In genomic region chr2:197414515-197414914, GRCh38 we compare ENCODE assay signal across 22 cellular contexts. TPM values are rescaled to one million over a fixed set of nuclear protein-coding genes. Genes with fewer than 3 reads are reported as not detected.
DNase-seq lines count a peak whose midpoint lies in the region; ATAC-seq, FAIRE-seq and TF ChIP-seq lines count a peak whose summit lies in the region.
"Had no signal": no experiment of that assay in that cellular context is flagged by ENCODE, and none has a peak within 500 bp of the region (broad histone marks: within the 10 kb centered on the region; RNA-seq: fewer than 3 reads in every experiment).

No MANE protein-coding gene starts in this region.

- H3K27me3 Mint-ChIP-seq in CD4-positive, CD25-positive, alpha-beta regulatory T cell = no peaks in the 10 kb centered on the region
- H3K27me3 Mint-ChIP-seq in activated T-helper 17 cell treated with anti-CD3 and anti-CD28 coated beads, Interleukin-2, amount 50 U/mL, for 72 hours = no peaks in the 10 kb centered on the region
- H3K27me3 Mint-ChIP-seq in T-cell = no peaks in the 10 kb centered on the region

- H3K4me3 ChIP-seq in CD4-positive, CD25-positive, alpha-beta regulatory T cell (ENCODE audit: low read depth, low read length) = no peak overlapping the region
- H3K4me3 ChIP-seq in HepG2 (replicated peaks in 1 of 3; ENCODE audit: insufficient read depth in 1 of 3, low read depth in 2 of 3, low read length in 3 of 3) = no peak overlapping the region

- H3K79me2 ChIP-seq in HepG2 (ENCODE audit: insufficient read depth, low read length) = peaks cover 34% of the 10 kb centered on the region

- no peak for TF ChIP-seq RAD21 in HepG2 (CRISPR knock-in tag; IDR thresholded peaks at IDR 0.05)

- no peak for TF ChIP-seq POLR2A in HepG2 (IDR thresholded peaks at IDR 0.05; ENCODE audit: insufficient read depth in 1 of 2, low read depth in 2 of 2, low read length in 2 of 2)

- no peak for ATAC-seq in CD4-positive, CD25-positive, alpha-beta regulatory T cell (ENCODE audit: low read depth in 2 of 2)
- no peak for ATAC-seq in activated T-helper 17 cell treated with anti-CD3 and anti-CD28 coated beads, Interleukin-2, amount 50 U/mL, for 72 hours (replicated peaks)
- ATAC-seq in HepG2 (peak; percentile 42), T-cell (replicated peaks in 1 of 4) (no peak)
- ATAC-seq: Right ventricle myocardium inferior had no signal

- intact Hi-C loops in HepG2 (cut with micrococcal nuclease; ENCODE audit: unreplicated experiment) (no loop called here), head of caudate nucleus (cut with DNase I) (no loop called here)

- no peak for FAIRE-seq in HepG2 (lab: Jason Lieb, UNC)
- FAIRE-seq: G401.6, HTR-8/SVneo, RCC 7860 had no signal

- BruUV-seq in HepG2 (replicated peaks; lab: Mats Ljungman, UMichigan) = no TSS peak

- H3K4me2 ChIP-seq in HepG2 (ENCODE audit: low read depth, low read length) = no peak overlapping the region

- no peak overlapping the region for H3K27ac ChIP-seq in CD4-positive, CD25-positive, alpha-beta regulatory T cell (ENCODE audit: insufficient read depth, low read length, poor library complexity, severe bottlenecking)
- H3K27ac ChIP-seq in HepG2 (ENCODE audit: extremely low read length, insufficient read depth, low read length) = no peak overlapping the region
- H3K27ac ChIP-seq: 22Rv1 had no signal

- peaks cover 17% of the 10 kb centered on the region; the same call in 1 of the 2 replicates for H4K20me1 ChIP-seq in HepG2 (ENCODE audit: insufficient read depth, low read length)

- H3K27me3 ChIP-seq in CD4-positive, CD25-positive, alpha-beta regulatory T cell (ENCODE audit: control insufficient read depth, insufficient read depth, low read length) = no peaks in the 10 kb centered on the region
- no peaks in the 10 kb centered on the region for H3K27me3 ChIP-seq in HepG2 (ENCODE audit: control insufficient read depth in 1 of 2, insufficient read depth in 2 of 2, low read length in 2 of 2)

- no peak overlapping the region for H2AFZ ChIP-seq in HepG2 (ENCODE audit: low read length)

- H3K4me1 ChIP-seq in CD4-positive, CD25-positive, alpha-beta regulatory T cell (ENCODE audit: control insufficient read depth, insufficient read depth, low read length, poor library complexity, severe bottlenecking) = no peaks in the 10 kb centered on the region
- no peaks in the 10 kb centered on the region for H3K4me1 ChIP-seq in HepG2 (ENCODE audit: insufficient read depth, low read length)
- H3K4me1 ChIP-seq: Caco-2 had no signal

- H3K4me1 Mint-ChIP-seq in CD4-positive, CD25-positive, alpha-beta regulatory T cell = peaks cover 4 to 29% (median 16%) of the 10 kb centered on the region in 4 donors
- peaks cover 8% of the 10 kb centered on the region for H3K4me1 Mint-ChIP-seq in activated T-helper 17 cell treated with anti-CD3 and anti-CD28 coated beads, Interleukin-2, amount 50 U/mL, for 72 hours
- peaks cover 12 to 13% (median 12%) of the 10 kb centered on the region in 3 donors for H3K4me1 Mint-ChIP-seq in T-cell
- H3K4me1 Mint-ChIP-seq: CD14-positive monocyte, H9 had no signal

- DNase-seq in NCI-H82 (lab: John Stamatoyannopoulos, UW) (peak; percentile 11), NCI-H82 treated with DMSO at 0.1 percent for 48 hours (lab: John Stamatoyannopoulos, UW; ENCODE audit: unreplicated experiment) (no peak), HepG2 (ENCODE audit: low spot score) (no peak), T-cell (no peak), GM20000 (ENCODE audit: low spot score) (no peak), head of caudate nucleus (no peak)
- DNase-seq in CD4-positive, CD25-positive, alpha-beta regulatory T cell = no peak
- DNase-seq: Caco-2, H9, NCI-H1092 treated with DMSO at 0.1 percent for 48 hours, NCI-H146, NCI-H2081, NCI-H2171 treated with DMSO at 0.1 percent for 48 hours, NCI-H446, NCI-H526 treated with DMSO at 0.1 percent for 48 hours had no signal

- CTCF ChIA-PET in HepG2 (lab: Yijun Ruan, JAX; ENCODE audit: low intra/inter-chr PET ratio, low total read pairs) (no interaction called here), T-cell (lab: Charles Lee) (no interaction called here)

- TF ChIP-seq CTCF in HepG2 (CRISPR knock-in tag; IDR thresholded peaks at IDR 0.05) (no peak), GM20000 (IDR thresholded peaks at IDR 0.05; ENCODE audit: extremely low read depth, missing control alignments) (no peak)

- no peaks in the 10 kb centered on the region for H3K9me3 ChIP-seq in CD4-positive, CD25-positive, alpha-beta regulatory T cell (ENCODE audit: control insufficient read depth in 2 of 2, low read length in 2 of 2)
- H3K9me3 ChIP-seq in HepG2 (ENCODE audit: low read length) = no peaks in the 10 kb centered on the region
- H3K9me3 ChIP-seq: Caco-2 had no signal

- no peaks in the 10 kb centered on the region for H3K9me3 Mint-ChIP-seq in CD4-positive, CD25-positive, alpha-beta regulatory T cell
- no peaks in the 10 kb centered on the region for H3K9me3 Mint-ChIP-seq in activated T-helper 17 cell treated with anti-CD3 and anti-CD28 coated beads, Interleukin-2, amount 50 U/mL, for 72 hours
- H3K9me3 Mint-ChIP-seq in T-cell = no peaks in the 10 kb centered on the region
- H3K9me3 Mint-ChIP-seq: H9 had no signal

- WGBS in HepG2 (ENCODE audit: low lambda C conversion rate) = 95% methylated on average over 2 of the region's 2 CpGs

- H3K9ac ChIP-seq in HepG2 (ENCODE audit: insufficient read depth, low read depth, low read length) = no peak overlapping the region

- H3K36me3 ChIP-seq in CD4-positive, CD25-positive, alpha-beta regulatory T cell (ENCODE audit: control insufficient read depth, insufficient read depth, low read length) = peaks cover 93% of the 10 kb centered on the region
- peaks cover 36 to 81% of the 10 kb centered on the region in 2 experiments for H3K36me3 ChIP-seq in HepG2 (replicated peaks in 1 of 2; ENCODE audit: control insufficient read depth in 1 of 2, insufficient read depth in 2 of 2, low read length in 2 of 2)

- H3K27ac Mint-ChIP-seq in CD4-positive, CD25-positive, alpha-beta regulatory T cell = peak overlapping the region in 2 of 3 donors; percentile 15 to 19
- peak overlapping the region; percentile 48 for H3K27ac Mint-ChIP-seq in activated T-helper 17 cell treated with anti-CD3 and anti-CD28 coated beads, Interleukin-2, amount 50 U/mL, for 72 hours
- peak overlapping the region in 1 of 2 donors; percentile 6 for H3K27ac Mint-ChIP-seq in T-cell

- POLR2A ChIA-PET in HepG2 (lab: Yijun Ruan, JAX) (interaction anchor here (1.6 to 1.9 kb wide), 3 partner anchors 20 to 85 kb away, joined by 4 to 7 read pairs (median 6); partner anchors contain the start of genes HSPD1, HSPE1 and SF3B1), T-cell (lab: Charles Lee) (no interaction called here)

- H3K4me3 Mint-ChIP-seq in CD4-positive, CD25-positive, alpha-beta regulatory T cell = no peak overlapping the region
- no peak overlapping the region for H3K4me3 Mint-ChIP-seq in activated T-helper 17 cell treated with anti-CD3 and anti-CD28 coated beads, Interleukin-2, amount 50 U/mL, for 72 hours
- no peak overlapping the region for H3K4me3 Mint-ChIP-seq in T-cell
- H3K4me3 Mint-ChIP-seq: CD14-positive monocyte, H9 had no signal

- TF ChIP-seq EP300 in HepG2 (IDR thresholded peaks at IDR 0.05; ENCODE audit: low read depth in 2 of 2, low read length in 2 of 2) (no peak), HepG2 (CRISPR knock-in tag; IDR thresholded peaks at IDR 0.05; ENCODE audit: borderline replicate concordance) (no peak)

- H3K36me3 Mint-ChIP-seq in CD4-positive, CD25-positive, alpha-beta regulatory T cell = peaks cover 35% of the 10 kb centered on the region
- peaks cover 100% of the 10 kb centered on the region for H3K36me3 Mint-ChIP-seq in activated T-helper 17 cell treated with anti-CD3 and anti-CD28 coated beads, Interleukin-2, amount 50 U/mL, for 72 hours (ENCODE audit: low read depth)
- H3K36me3 Mint-ChIP-seq in T-cell = peaks cover 45% of the 10 kb centered on the region

- in situ Hi-C loops in HepG2 (cut with HindIII; ENCODE audit: extremely low pct_ligation_motif_present, low pct_unique_long_range_greater_than_20kb) = no loop called here

RNA-seq across cellular contexts. Expression of gene SF3B1, which starts 20.3 kb away (rescaled TPM):
- 662 TPM for total RNA-seq in CD4-positive, CD25-positive, alpha-beta regulatory T cell
- polyA plus RNA-seq in CD4-positive, CD25-positive, alpha-beta regulatory T cell = 100 to 1,000 TPM; 136 to 197 (median 164) TPM
- total RNA-seq in activated T-helper 17 cell treated with anti-CD3 and anti-CD28 coated beads, Interleukin-2, amount 50 U/mL, for 72 hours = 100 to 1,000 TPM; 273 to 277 TPM
- total RNA-seq in HepG2 (2016; rRNA removed; fragmentation: Illumina TruSeq; extraction: Trizol) = 387 and 499 TPM in 2 replicates
- total RNA-seq in HepG2 (2016; cell fraction: cytosol; rRNA removed; fragmentation: Illumina TruSeq; extraction: Trizol; ENCODE audit: low read depth) = 16.2 and 16.5 TPM in 2 replicates
- 367 and 489 TPM in 2 replicates for total RNA-seq in HepG2 (2016; cell fraction: insoluble cytoplasmic fraction; rRNA removed; fragmentation: Illumina TruSeq; extraction: Trizol)
- total RNA-seq in HepG2 (2016; cell fraction: membrane; rRNA removed; fragmentation: Illumina TruSeq; extraction: Trizol) = 49.3 and 53.4 TPM in 2 replicates
- total RNA-seq in HepG2 (2016; cell fraction: nucleus; rRNA removed; fragmentation: Illumina TruSeq; extraction: Trizol) = 418 and 502 TPM in 2 replicates
- polyA plus RNA-seq in HepG2 (2011; rRNA removed) = 677 and 750 TPM in 2 replicates
- 115 and 183 TPM in 2 replicates for polyA plus RNA-seq in HepG2 (2011; cell fraction: cytosol; rRNA removed)
- polyA plus RNA-seq in HepG2 (2011; cell fraction: nucleus; rRNA removed) = 1,965 and 2,535 TPM in 2 replicates
- polyA plus RNA-seq in HepG2 (2012) = 375 and 468 TPM in 2 replicates
- 9.7 and 15.8 TPM in 2 replicates for polyA plus RNA-seq in HepG2 (2016; cell fraction: cytosol; fragmentation: Illumina TruSeq; extraction: Trizol; ENCODE audit: low read depth)
- 424 and 448 TPM in 2 replicates for polyA plus RNA-seq in HepG2 (2016; cell fraction: insoluble cytoplasmic fraction; fragmentation: Illumina TruSeq; extraction: Trizol; ENCODE audit: low read depth)
- polyA plus RNA-seq in HepG2 (2016; cell fraction: membrane; fragmentation: Illumina TruSeq; extraction: Trizol; ENCODE audit: low read depth) = 27.7 and 44.3 TPM in 2 replicates
- polyA plus RNA-seq in HepG2 (2016; cell fraction: nucleus; fragmentation: Illumina TruSeq; extraction: Trizol; ENCODE audit: insufficient read depth, low read depth) = 790 and 818 TPM in 2 replicates
- polyA minus RNA-seq in HepG2 (2011; rRNA and poly(A)+ RNA removed; ENCODE audit: low replicate concordance) = 198 and 376 TPM in 2 replicates
- 123 TPM in 2 replicates for polyA minus RNA-seq in HepG2 (2011; cell fraction: cytosol; rRNA and poly(A)+ RNA removed)
- 1,412 and 1,821 TPM in 2 replicates for polyA minus RNA-seq in HepG2 (2011; cell fraction: nucleus; rRNA and poly(A)+ RNA removed)
- 100 to 1,000 TPM; 468 to 579 (median 497) TPM for total RNA-seq in T-cell

RNA-seq across cellular contexts. Expression of gene COQ10B, which starts 38.8 kb away (rescaled TPM):
- total RNA-seq in CD4-positive, CD25-positive, alpha-beta regulatory T cell = 73.9 TPM
- 10 to 100 TPM; 49.2 to 58.2 (median 53.6) TPM for polyA plus RNA-seq in CD4-positive, CD25-positive, alpha-beta regulatory T cell
- 10 to 100 TPM; 15.8 to 20.1 TPM for total RNA-seq in activated T-helper 17 cell treated with anti-CD3 and anti-CD28 coated beads, Interleukin-2, amount 50 U/mL, for 72 hours
- total RNA-seq in HepG2 (2016; rRNA removed; fragmentation: Illumina TruSeq; extraction: Trizol) (34.9 and 41.8 TPM in 2 replicates), T-cell (10 to 100 TPM; 27.3 to 51.4 (median 28.0) TPM)
- total RNA-seq in HepG2 (2016; cell fraction: cytosol; rRNA removed; fragmentation: Illumina TruSeq; extraction: Trizol; ENCODE audit: low read depth) = 13.9 and 15.1 TPM in 2 replicates
- 36.3 and 46.6 TPM in 2 replicates for total RNA-seq in HepG2 (2016; cell fraction: insoluble cytoplasmic fraction; rRNA removed; fragmentation: Illumina TruSeq; extraction: Trizol)
- 27.0 and 28.4 TPM in 2 replicates for total RNA-seq in HepG2 (2016; cell fraction: membrane; rRNA removed; fragmentation: Illumina TruSeq; extraction: Trizol)
- total RNA-seq in HepG2 (2016; cell fraction: nucleus; rRNA removed; fragmentation: Illumina TruSeq; extraction: Trizol) = 17.9 and 20.6 TPM in 2 replicates
- 4.2 and 4.6 TPM in 2 replicates for polyA plus RNA-seq in HepG2 (2011; rRNA removed)
- polyA plus RNA-seq in HepG2 (2011; cell fraction: cytosol; rRNA removed) = 2.2 and 4.2 TPM in 2 replicates
- polyA plus RNA-seq in HepG2 (2011; cell fraction: nucleus; rRNA removed) = 2.8 and 3.0 TPM in 2 replicates
- polyA plus RNA-seq in HepG2 (2012) = 15.3 and 22.1 TPM in 2 replicates
- 3.0 and 3.1 TPM in 2 replicates for polyA plus RNA-seq in HepG2 (2016; cell fraction: cytosol; fragmentation: Illumina TruSeq; extraction: Trizol; ENCODE audit: low read depth)
- polyA plus RNA-seq in HepG2 (2016; cell fraction: insoluble cytoplasmic fraction; fragmentation: Illumina TruSeq; extraction: Trizol; ENCODE audit: low read depth) = 36.5 and 43.5 TPM in 2 replicates
- polyA plus RNA-seq in HepG2 (2016; cell fraction: membrane; fragmentation: Illumina TruSeq; extraction: Trizol; ENCODE audit: low read depth) = 6.5 and 8.6 TPM in 2 replicates
- 16.1 and 16.4 TPM in 2 replicates for polyA plus RNA-seq in HepG2 (2016; cell fraction: nucleus; fragmentation: Illumina TruSeq; extraction: Trizol; ENCODE audit: insufficient read depth, low read depth)
- 2.2 and 8.1 TPM in 2 replicates for polyA minus RNA-seq in HepG2 (2011; rRNA and poly(A)+ RNA removed; ENCODE audit: low replicate concordance)
- 6.9 and 8.3 TPM in 2 replicates for polyA minus RNA-seq in HepG2 (2011; cell fraction: cytosol; rRNA and poly(A)+ RNA removed)
- polyA minus RNA-seq in HepG2 (2011; cell fraction: nucleus; rRNA and poly(A)+ RNA removed) = 25.2 and 29.4 TPM in 2 replicates
